In the genomic region with DNA sequence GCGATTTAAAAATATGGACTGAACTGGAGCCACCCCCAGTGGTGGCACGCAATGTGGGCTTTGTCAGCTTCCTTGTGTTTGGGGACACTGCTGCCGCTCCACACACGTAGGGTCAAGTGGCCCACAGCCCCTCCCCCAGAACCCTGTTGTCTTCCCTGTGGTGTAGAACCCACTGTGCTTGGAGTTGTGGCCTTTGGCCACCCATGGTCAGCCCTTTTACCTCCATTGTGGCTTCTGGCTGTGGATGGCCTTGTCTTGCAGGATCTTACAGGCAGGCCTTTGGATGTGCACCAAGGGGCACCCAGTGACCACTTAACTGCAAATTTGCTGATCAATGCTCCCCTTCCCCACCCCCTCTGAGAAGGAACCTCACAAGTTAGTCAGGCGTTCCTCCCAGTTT, we compare ENCODE assay signal across 19 cellular contexts. TPM values are rescaled to one million over a fixed set of nuclear protein-coding genes. Genes with fewer than 3 reads are reported as not detected.
DNase-seq lines count a peak whose midpoint lies in the region; ATAC-seq and TF ChIP-seq lines count a peak whose summit lies in the region.
"Had no signal": no experiment of that assay in that cellular context is flagged by ENCODE, and none has a peak within 500 bp of the region (broad histone marks: within the 10 kb centered on the region; RNA-seq: fewer than 3 reads in every experiment).

No MANE protein-coding gene starts in this region.

- ATAC-seq in GM23338 (peak; percentile 7), HG02981 (IDR thresholded peaks at IDR 0.05; ENCODE audit: unreplicated experiment) (no peak), HG02571 (IDR thresholded peaks at IDR 0.05; ENCODE audit: unreplicated experiment) (no peak)
- ATAC-seq in activated T-helper 17 cell treated with anti-CD3 and anti-CD28 coated beads, Interleukin-2, amount 50 U/mL, for 72 hours (replicated peaks), result no peak
- ATAC-seq: A549, SK-N-SH treated with all-trans-retinoic acid at 6 μM for 48 hours had no signal

- no peak overlapping the region for H2BK15ac ChIP-seq in mesenchymal stem cell (ENCODE audit: low read depth, poor library complexity, severe bottlenecking)

- H3K4me2 ChIP-seq in GM23338 (no peak overlapping the region), mesenchymal stem cell (ENCODE audit: low read length, poor library complexity, severe bottlenecking) (no peak overlapping the region), osteoblast (ENCODE audit: insufficient read depth, low read length) (peak overlapping the region; percentile 17)
- H3K4me2 ChIP-seq: A549 had no signal

- TF ChIP-seq CTCF in GM23338 (conservative IDR thresholded peaks at IDR 0.05; ENCODE audit: low read depth in 2 of 2) (no peak), osteoblast (IDR thresholded peaks at IDR 0.05; ENCODE audit: extremely low read depth, low read depth, low read length) (no peak)

- H4K8ac ChIP-seq in mesenchymal stem cell (ENCODE audit: low read length), result no peak overlapping the region

- peaks cover 10% of the 10 kb centered on the region for H3K27me3 Mint-ChIP-seq in GM23338 (ENCODE audit: insufficient read depth, low read depth, poor library complexity)
- no peaks in the 10 kb centered on the region for H3K27me3 Mint-ChIP-seq in activated T-helper 17 cell treated with anti-CD3 and anti-CD28 coated beads, Interleukin-2, amount 50 U/mL, for 72 hours

- no peak overlapping the region for H3K4ac ChIP-seq in mesenchymal stem cell (ENCODE audit: low read depth in 1 of 2, low read length in 2 of 2)

- H3K79me2 ChIP-seq in GM23338 (replicated peaks; ENCODE audit: insufficient read depth), result peaks cover 25% of the 10 kb centered on the region
- peaks cover 31% of the 10 kb centered on the region for H3K79me2 ChIP-seq in osteoblast (ENCODE audit: insufficient read depth, low read length)

- peaks cover 4% of the 10 kb centered on the region; the same call in 1 of the 2 replicates for H3K9me2 ChIP-seq in GM23338 (ENCODE audit: insufficient read depth)

- in situ Hi-C loops in G401 (cut with HindIII; ENCODE audit: low sequenced_read_pairs), result no loop called here

- peaks cover 21% of the 10 kb centered on the region; the same call in 1 of the 2 replicates for H3F3A ChIP-seq in GM23338 (replicated peaks; ENCODE audit: low read depth)

- no peak overlapping the region for H2BK120ac ChIP-seq in mesenchymal stem cell (ENCODE audit: low read depth, low read length)

- H3K4me1 Mint-ChIP-seq in GM23338, result peaks cover 82% of the 10 kb centered on the region
- peaks cover 29% of the 10 kb centered on the region for H3K4me1 Mint-ChIP-seq in activated T-helper 17 cell treated with anti-CD3 and anti-CD28 coated beads, Interleukin-2, amount 50 U/mL, for 72 hours

- H3K9ac ChIP-seq in mesenchymal stem cell (ENCODE audit: low read length), result no peak overlapping the region

- peak overlapping the region; percentile 7 for H2AK5ac ChIP-seq in mesenchymal stem cell (ENCODE audit: low read length, severe bottlenecking)

- no peak overlapping the region for H2BK5ac ChIP-seq in mesenchymal stem cell (ENCODE audit: low read depth, low read length, poor library complexity, severe bottlenecking)

- WGBS in mesenchymal stem cell, result 87% methylated on average over 5 of the region's 5 CpGs

- no peaks in the 10 kb centered on the region for H3K9me3 ChIP-seq in mesenchymal stem cell (ENCODE audit: control insufficient read depth, low read length)
- no peaks in the 10 kb centered on the region for H3K9me3 ChIP-seq in osteoblast (ENCODE audit: low read depth, low read length)
- H3K9me3 ChIP-seq: A549 had no signal

- peak overlapping the region in 1 of 2 experiments; percentile 32 for H2BK12ac ChIP-seq in mesenchymal stem cell (ENCODE audit: low read length in 2 of 2)

- peaks cover 8% of the 10 kb centered on the region; the same call in 2 of the 3 replicates for H3K36me3 Mint-ChIP-seq in GM23338 (ENCODE audit: low read depth)
- peaks cover 19% of the 10 kb centered on the region for H3K36me3 Mint-ChIP-seq in activated T-helper 17 cell treated with anti-CD3 and anti-CD28 coated beads, Interleukin-2, amount 50 U/mL, for 72 hours (ENCODE audit: low read depth)

- no peak overlapping the region for H4K91ac ChIP-seq in mesenchymal stem cell (ENCODE audit: low read length)

- peaks cover 16% of the 10 kb centered on the region for H3K79me1 ChIP-seq in mesenchymal stem cell (replicated peaks; ENCODE audit: low read length, poor library complexity, severe bottlenecking)

- DNase-seq in GM23338 (ENCODE audit: low spot score) (no peak), mesenchymal stem cell (no peak), osteoblast (ENCODE audit: insufficient read length, low spot score, missing footprints) (peak; percentile 43), G401 (ENCODE audit: low spot score) (no peak)
- DNase-seq: C1 segment of cervical spinal cord, DMS79, KG1, MV-4-11, NCI-H1417 treated with DMSO at 0.1 percent for 48 hours, NCI-H187 treated with DMSO at 0.1 percent for 48 hours, NCI-H2227 treated with DMSO at 0.1 percent for 48 hours, NCI-H524, SHP77 treated with DMSO at 0.1 percent for 48 hours had no signal

- H4K20me1 ChIP-seq in GM23338 (replicated peaks; ENCODE audit: insufficient read depth), result no peaks in the 10 kb centered on the region
- H4K20me1 ChIP-seq in osteoblast (ENCODE audit: insufficient read depth, low read length), result peaks cover 18% of the 10 kb centered on the region

- H3K18ac ChIP-seq in mesenchymal stem cell (ENCODE audit: low read depth in 1 of 2, low read length in 2 of 2), result no peak overlapping the region

- H3K4me3 ChIP-seq in GM23338, result no peak overlapping the region
- H3K4me3 ChIP-seq in mesenchymal stem cell (ENCODE audit: insufficient read depth in 1 of 2, low read depth in 1 of 2, low read length in 2 of 2), result no peak overlapping the region
- no peak overlapping the region for H3K4me3 ChIP-seq in osteoblast (ENCODE audit: insufficient read depth, low read length)
- H3K4me3 ChIP-seq: A549 had no signal

- H3K4me1 ChIP-seq in GM23338 (ENCODE audit: insufficient read depth) (peaks cover 67% of the 10 kb centered on the region), mesenchymal stem cell (ENCODE audit: control insufficient read depth, insufficient read depth, low read depth, low read length) (peaks cover 30% of the 10 kb centered on the region), osteoblast (ENCODE audit: insufficient read depth, low read length) (peaks cover 39% of the 10 kb centered on the region)

- H3K14ac ChIP-seq in mesenchymal stem cell (ENCODE audit: low read length in 2 of 2), result no peak overlapping the region

- H3K4me3 Mint-ChIP-seq in GM23338, result peak overlapping the region; percentile 5; the same call in 2 of the 3 replicates
- H3K4me3 Mint-ChIP-seq in activated T-helper 17 cell treated with anti-CD3 and anti-CD28 coated beads, Interleukin-2, amount 50 U/mL, for 72 hours, result peak overlapping the region; percentile 47

- no peaks in the 10 kb centered on the region for H3K9me3 Mint-ChIP-seq in GM23338
- no peaks in the 10 kb centered on the region for H3K9me3 Mint-ChIP-seq in activated T-helper 17 cell treated with anti-CD3 and anti-CD28 coated beads, Interleukin-2, amount 50 U/mL, for 72 hours

- H3K27ac Mint-ChIP-seq in GM23338, result peak overlapping the region; percentile 95
- H3K27ac Mint-ChIP-seq in activated T-helper 17 cell treated with anti-CD3 and anti-CD28 coated beads, Interleukin-2, amount 50 U/mL, for 72 hours, result no peak overlapping the region

- H3K27me3 ChIP-seq in GM23338 (ENCODE audit: insufficient read depth), result no peaks in the 10 kb centered on the region; the same call in 1 of the 2 replicates
- H3K27me3 ChIP-seq in mesenchymal stem cell (ENCODE audit: control insufficient read depth in 1 of 2, insufficient read depth in 1 of 2, low read length in 2 of 2), result peaks cover 0 to 34% of the 10 kb centered on the region in 2 experiments
- H3K27me3 ChIP-seq in osteoblast (ENCODE audit: insufficient read depth, low read length), result peaks cover 7% of the 10 kb centered on the region

- no peak overlapping the region for H3K23ac ChIP-seq in mesenchymal stem cell (ENCODE audit: low read length in 2 of 2)

- H2AFZ ChIP-seq in GM23338, result no peak overlapping the region
- no peak overlapping the region for H2AFZ ChIP-seq in mesenchymal stem cell (ENCODE audit: low read depth, low read length)
- H2AFZ ChIP-seq in osteoblast (ENCODE audit: low read length), result no peak overlapping the region

- no peaks in the 10 kb centered on the region for H3K36me3 ChIP-seq in GM23338 (ENCODE audit: insufficient read depth)
- H3K36me3 ChIP-seq in mesenchymal stem cell (ENCODE audit: control insufficient read depth in 1 of 2, insufficient read depth in 2 of 2, low read depth in 1 of 2, low read length in 2 of 2), result peaks cover under 1 to 6% of the 10 kb centered on the region in 2 experiments
- H3K36me3 ChIP-seq in osteoblast (ENCODE audit: insufficient read depth, low read length), result peaks cover 7% of the 10 kb centered on the region

- H3K27ac ChIP-seq in GM23338 (ENCODE audit: low read depth) (no peak overlapping the region), mesenchymal stem cell (ENCODE audit: low read length, poor library complexity, severe bottlenecking) (no peak overlapping the region), osteoblast (ENCODE audit: low read depth, low read length) (no peak overlapping the region)
- H3K27ac ChIP-seq: A549 had no signal

TF ChIP-seq in GM23338, 12 proteins besides CTCF, POLR2A, EP300 and RAD21 (continues in another document):
- no peak for TF ChIP-seq POLR2AphosphoS5 (IDR thresholded peaks at IDR 0.05; ENCODE audit: low read depth)

RNA-seq across cellular contexts. Expression of a gene that starts 2.0 kb away (rescaled TPM):
- 55.6 and 64.7 TPM in 2 replicates for total RNA-seq in GM23338 (2014; rRNA removed; shearing (Covaris generic))
- 28.6 and 32.0 TPM in 2 replicates for polyA plus RNA-seq in GM23338 (2016; fragmentation: Nextera tagmentation; extraction: Ambion mirVana)
- 10 to 100 TPM; 51.0 to 54.3 TPM for total RNA-seq in activated T-helper 17 cell treated with anti-CD3 and anti-CD28 coated beads, Interleukin-2, amount 50 U/mL, for 72 hours
- 37.2 TPM for polyA plus RNA-seq in mesenchymal stem cell (2013, experiment 1 of 2)
- polyA plus RNA-seq in mesenchymal stem cell (2013, experiment 2 of 2), result 35.9 TPM
- 47.4 and 49.2 TPM in 2 replicates for total RNA-seq in osteoblast
- total RNA-seq in G401 (2014; rRNA removed; shearing (Covaris generic)), result 65.1 and 66.7 TPM in 2 replicates

RNA-seq across cellular contexts. Expression of a gene that starts 12.9 kb away (rescaled TPM):
- total RNA-seq in GM23338 (2014; rRNA removed; shearing (Covaris generic)), result not detected in 2 replicates
- not detected in 2 replicates for polyA plus RNA-seq in GM23338 (2016; fragmentation: Nextera tagmentation; extraction: Ambion mirVana)
- total RNA-seq in activated T-helper 17 cell treated with anti-CD3 and anti-CD28 coated beads, Interleukin-2, amount 50 U/mL, for 72 hours, result not detected
- not detected for polyA plus RNA-seq in mesenchymal stem cell (2013, experiment 1 of 2)
- polyA plus RNA-seq in mesenchymal stem cell (2013, experiment 2 of 2), result not detected
- not detected in 2 replicates for total RNA-seq in osteoblast
- 2.5 TPM in 1 of 2 replicates, not detected in the other for total RNA-seq in G401 (2014; rRNA removed; shearing (Covaris generic))
- total RNA-seq: RPMI7951 had no signal
- polyA plus RNA-seq: A549 had no signal

RNA-seq across cellular contexts. Expression of a gene that starts 44.2 kb away (rescaled TPM):
- total RNA-seq in GM23338 (2014; rRNA removed; shearing (Covaris generic)), result 0.14 TPM in 1 of 2 replicates, not detected in the other
- polyA plus RNA-seq in GM23338 (2016; fragmentation: Nextera tagmentation; extraction: Ambion mirVana), result 0.16 TPM in 2 replicates
- not detected for total RNA-seq in activated T-helper 17 cell treated with anti-CD3 and anti-CD28 coated beads, Interleukin-2, amount 50 U/mL, for 72 hours
- polyA plus RNA-seq in mesenchymal stem cell (2013, experiment 1 of 2), result 6.7 TPM
- 6.5 TPM for polyA plus RNA-seq in mesenchymal stem cell (2013, experiment 2 of 2)
- under 0.01 and 0.29 TPM in 2 replicates for total RNA-seq in osteoblast
- 42.6 and 51.1 TPM in 2 replicates for total RNA-seq in G401 (2014; rRNA removed; shearing (Covaris generic))

Comparison
In these comparisons a context has a peak if more than half of its experiments do, and no peak if none do; other contexts are left out.
1. RNA of a gene that starts 44.2 kb away (total RNA-seq): 42.6 to 51.1 TPM in G401; 0.14 TPM in GM23338, not detected in activated T-helper 17 cell treated with anti-CD3 and anti-CD28 coated beads, Interleukin-2, amount 50 U/mL, for 72 hours and under 0.01 to 0.29 TPM in osteoblast; every median in the first group is over 10 times any median in the second.